34 cellular contexts compared by ENCODE assay signal in genomic region chr18:72058851-72059250, GRCh38.
"Had no signal": no experiment of that assay in that cellular context is flagged by ENCODE, and none has a peak within 500 bp of the region (broad histone marks: within the 10 kb centered on the region; RNA-seq: fewer than 3 reads in every experiment).

No MANE protein-coding gene starts in this region.

- H3K9me3 ChIP-seq: adrenal gland, ascending aorta, body of pancreas, breast epithelium had no signal

- DNase-seq: activated effector memory CD4-positive, alpha-beta T cell treated with anti-CD3 and anti-CD28 coated beads, Interleukin-2, amount 50 U/mL, for 16 hours; activated effector memory CD4-positive, alpha-beta T cell treated with Interleukin-2 at 50 U/mL for 16 hours; activated gamma-delta T cell; activated gamma-delta T cell treated with Interleukin-2 at 50 U/mL for 16 hours; activated naive CD4-positive, alpha-beta T cell; activated naive CD4-positive, alpha-beta T cell treated with anti-CD3 and anti-CD28 coated beads for 36 hours; activated naive CD4-positive, alpha-beta T cell treated with anti-CD3 and anti-CD28 coated beads, Interleukin-2, amount 10 ng/mL, durations not matched to agents 7 days and 5 days; activated naive CD4-positive, alpha-beta T cell treated with anti-CD3 and anti-CD28 coated beads, Interleukin-2, amount 50 U/mL, for 16 hours; activated naive CD4-positive, alpha-beta T cell treated with Interleukin-2 at 50 U/mL for 16 hours; activated naive CD8-positive, alpha-beta T cell treated with anti-CD3 and anti-CD28 coated beads for 36 hours; activated naive CD8-positive, alpha-beta T cell treated with anti-CD3 and anti-CD28 coated beads, Interleukin-2, amount 10 ng/mL, durations not matched to agents 7 days and 5 days; activated naive CD8-positive, alpha-beta T cell treated with anti-CD3 and anti-CD28 coated beads, Interleukin-2, amount 50 U/mL, for 24 hours; activated T-cell treated with anti-CD3 and anti-CD28 coated beads, Interleukin-2, amount 50 U/mL, for 1 hour; activated T-cell treated with anti-CD3 and anti-CD28 coated beads, Interleukin-2, amount 50 U/mL, for 24 hours; activated T-cell treated with anti-CD3 and anti-CD28 coated beads, Interleukin-2, amount 50 U/mL, for 4 hours; activated T-cell treated with anti-CD3 and anti-CD28 coated beads, Interleukin-2, amount 50 U/mL, for 48 hours; activated T-cell treated with anti-CD3 and anti-CD28 coated beads, Interleukin-2, amount 50 U/mL, for 72 hours; adrenal gland; amniotic stem cell; amygdala; anterior cingulate cortex; aorta; body of pancreas; brain microvascular endothelial cell; caudate nucleus; central memory CD4-positive, alpha-beta T cell; cerebellar nuclear complex had no signal

- H3K4me3 ChIP-seq: adrenal gland, ascending aorta, body of pancreas, breast epithelium, cardiac muscle cell had no signal

- H3K36me3 ChIP-seq: adrenal gland, ascending aorta, brain microvascular endothelial cell, breast epithelium, cardiac muscle cell had no signal

- H3K27me3 ChIP-seq: adrenal gland, ascending aorta, body of pancreas, brain microvascular endothelial cell, breast epithelium, cardiac muscle cell had no signal

- FAIRE-seq: astrocyte, bronchial epithelial cell had no signal

- H3K27ac ChIP-seq: adrenal gland, ascending aorta, body of pancreas, brain microvascular endothelial cell, breast epithelium, cardiac muscle cell had no signal

- H3K4me1 ChIP-seq: adrenal gland, ascending aorta, body of pancreas, breast epithelium had no signal

- ATAC-seq: activated naive CD4-positive, alpha-beta T cell treated with anti-CD3 and anti-CD28 coated beads, Interleukin-2, amount 50 U/mL, for 72 hours; activated naive CD8-positive, alpha-beta T cell treated with anti-CD3 and anti-CD28 coated beads, Interleukin-2, amount 50 U/mL, for 24 hours; activated T-cell treated with anti-CD3 and anti-CD28 coated beads, Interleukin-2, amount 50 U/mL, for 4 hours; activated T-cell treated with anti-CD3 and anti-CD28 coated beads, Interleukin-2, amount 50 U/mL, for 72 hours; activated T-helper 17 cell treated with anti-CD3 and anti-CD28 coated beads, Interleukin-2, amount 50 U/mL, for 72 hours; body of pancreas had no signal
